Comparison of ENCODE assay signal across 1 cellular context in the genomic region with DNA sequence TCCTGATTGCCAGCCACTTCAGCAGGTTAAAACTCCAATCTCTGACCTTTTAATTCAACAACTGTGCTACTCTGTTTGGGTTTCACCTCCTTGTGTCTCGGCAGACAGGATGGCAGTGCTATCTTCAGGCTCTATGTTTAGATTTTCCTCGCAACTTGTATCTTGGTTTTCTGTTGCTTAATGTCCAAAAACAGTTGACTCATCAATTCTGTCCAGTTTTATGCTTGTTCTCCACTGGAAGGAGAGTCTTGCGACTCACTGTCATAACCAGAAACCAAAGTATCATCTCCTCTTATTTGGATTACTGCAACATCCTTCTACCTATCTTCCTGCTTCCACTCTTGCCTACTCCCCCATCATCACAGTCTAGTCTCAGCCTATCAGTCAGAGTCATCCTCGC.
TF ChIP-seq lines count a peak whose summit lies in the region.

No MANE protein-coding gene starts in this region.

TF ChIP-seq in K562, 482 proteins besides CTCF, POLR2A, EP300 and RAD21 (continued from another document):
- TF ChIP-seq RFX7 (CRISPR knock-in tag; IDR thresholded peaks at IDR 0.05): no peak
- TF ChIP-seq PPARD (CRISPR knock-in tag; IDR thresholded peaks at IDR 0.05): no peak
- TF ChIP-seq, protein P1, sequence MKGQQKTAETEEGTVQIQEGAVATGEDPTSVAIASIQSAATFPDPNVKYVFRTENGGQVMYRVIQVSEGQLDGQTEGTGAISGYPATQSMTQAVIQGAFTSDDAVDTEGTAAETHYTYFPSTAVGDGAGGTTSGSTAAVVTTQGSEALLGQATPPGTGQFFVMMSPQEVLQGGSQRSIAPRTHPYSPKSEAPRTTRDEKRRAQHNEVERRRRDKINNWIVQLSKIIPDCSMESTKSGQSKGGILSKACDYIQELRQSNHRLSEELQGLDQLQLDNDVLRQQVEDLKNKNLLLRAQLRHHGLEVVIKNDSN (CRISPR knock-in tag; IDR thresholded peaks at IDR 0.05): no peak
- peak; percentile 79 for TF ChIP-seq MAFF (IDR thresholded peaks at IDR 0.05; ENCODE audit: low read length)
- TF ChIP-seq CCAR2 (IDR thresholded peaks at IDR 0.05; ENCODE audit: low read depth, low read length): no peak
- TF ChIP-seq, protein P2, sequence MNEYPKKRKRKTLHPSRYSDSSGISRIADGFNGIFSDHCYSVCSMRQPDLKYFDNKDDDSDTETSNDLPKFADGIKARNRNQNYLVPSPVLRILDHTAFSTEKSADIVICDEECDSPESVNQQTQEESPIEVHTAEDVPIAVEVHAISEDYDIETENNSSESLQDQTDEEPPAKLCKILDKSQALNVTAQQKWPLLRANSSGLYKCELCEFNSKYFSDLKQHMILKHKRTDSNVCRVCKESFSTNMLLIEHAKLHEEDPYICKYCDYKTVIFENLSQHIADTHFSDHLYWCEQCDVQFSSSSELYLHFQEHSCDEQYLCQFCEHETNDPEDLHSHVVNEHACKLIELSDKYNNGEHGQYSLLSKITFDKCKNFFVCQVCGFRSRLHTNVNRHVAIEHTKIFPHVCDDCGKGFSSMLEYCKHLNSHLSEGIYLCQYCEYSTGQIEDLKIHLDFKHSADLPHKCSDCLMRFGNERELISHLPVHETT (CRISPR knock-in tag; conservative IDR thresholded peaks at IDR 0.05 in 1 of 2, IDR thresholded peaks at IDR 0.05 in 1 of 2): no peak
- TF ChIP-seq C11orf30 (IDR thresholded peaks at IDR 0.05; ENCODE audit: low read depth): peak; percentile 71
- TF ChIP-seq NR4A1 (CRISPR knock-in tag; IDR thresholded peaks at IDR 0.05): no peak
- no peak for TF ChIP-seq NR4A1 (tag; IDR thresholded peaks at IDR 0.05)
- TF ChIP-seq, protein P3, sequence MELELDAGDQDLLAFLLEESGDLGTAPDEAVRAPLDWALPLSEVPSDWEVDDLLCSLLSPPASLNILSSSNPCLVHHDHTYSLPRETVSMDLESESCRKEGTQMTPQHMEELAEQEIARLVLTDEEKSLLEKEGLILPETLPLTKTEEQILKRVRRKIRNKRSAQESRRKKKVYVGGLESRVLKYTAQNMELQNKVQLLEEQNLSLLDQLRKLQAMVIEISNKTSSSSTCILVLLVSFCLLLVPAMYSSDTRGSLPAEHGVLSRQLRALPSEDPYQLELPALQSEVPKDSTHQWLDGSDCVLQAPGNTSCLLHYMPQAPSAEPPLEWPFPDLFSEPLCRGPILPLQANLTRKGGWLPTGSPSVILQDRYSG (tag; conservative IDR thresholded peaks at IDR 0.05; ENCODE audit: low read depth): no peak
- no peak for TF ChIP-seq ZC3H4 (CRISPR knock-in tag; IDR thresholded peaks at IDR 0.05; ENCODE audit: borderline replicate concordance)
- no peak for TF ChIP-seq TBL1XR1 (IDR thresholded peaks at IDR 0.05; ENCODE audit: low read length in 2 of 2)
- TF ChIP-seq MYBL2 (IDR thresholded peaks at IDR 0.05; ENCODE audit: low read depth): no peak
- TF ChIP-seq MYBL2 (CRISPR knock-in tag; IDR thresholded peaks at IDR 0.05; ENCODE audit: borderline replicate concordance): no peak
- no peak for TF ChIP-seq JUN (IDR thresholded peaks at IDR 0.05; ENCODE audit: borderline replicate concordance, low read depth, low read length)
- no peak for TF ChIP-seq JUN (CRISPR knock-in tag; IDR thresholded peaks at IDR 0.05; ENCODE audit: borderline replicate concordance)
- no peak for TF ChIP-seq ZNF75A (CRISPR knock-in tag; IDR thresholded peaks at IDR 0.05)
- TF ChIP-seq SETDB1 (IDR thresholded peaks at IDR 0.05; ENCODE audit: low read length): no peak
- no peak for TF ChIP-seq TEAD1 (CRISPR knock-in tag; IDR thresholded peaks at IDR 0.05)
- no peak for TF ChIP-seq HOXB6 (CRISPR knock-in tag; IDR thresholded peaks at IDR 0.05; ENCODE audit: borderline replicate concordance)
- TF ChIP-seq, protein P4, sequence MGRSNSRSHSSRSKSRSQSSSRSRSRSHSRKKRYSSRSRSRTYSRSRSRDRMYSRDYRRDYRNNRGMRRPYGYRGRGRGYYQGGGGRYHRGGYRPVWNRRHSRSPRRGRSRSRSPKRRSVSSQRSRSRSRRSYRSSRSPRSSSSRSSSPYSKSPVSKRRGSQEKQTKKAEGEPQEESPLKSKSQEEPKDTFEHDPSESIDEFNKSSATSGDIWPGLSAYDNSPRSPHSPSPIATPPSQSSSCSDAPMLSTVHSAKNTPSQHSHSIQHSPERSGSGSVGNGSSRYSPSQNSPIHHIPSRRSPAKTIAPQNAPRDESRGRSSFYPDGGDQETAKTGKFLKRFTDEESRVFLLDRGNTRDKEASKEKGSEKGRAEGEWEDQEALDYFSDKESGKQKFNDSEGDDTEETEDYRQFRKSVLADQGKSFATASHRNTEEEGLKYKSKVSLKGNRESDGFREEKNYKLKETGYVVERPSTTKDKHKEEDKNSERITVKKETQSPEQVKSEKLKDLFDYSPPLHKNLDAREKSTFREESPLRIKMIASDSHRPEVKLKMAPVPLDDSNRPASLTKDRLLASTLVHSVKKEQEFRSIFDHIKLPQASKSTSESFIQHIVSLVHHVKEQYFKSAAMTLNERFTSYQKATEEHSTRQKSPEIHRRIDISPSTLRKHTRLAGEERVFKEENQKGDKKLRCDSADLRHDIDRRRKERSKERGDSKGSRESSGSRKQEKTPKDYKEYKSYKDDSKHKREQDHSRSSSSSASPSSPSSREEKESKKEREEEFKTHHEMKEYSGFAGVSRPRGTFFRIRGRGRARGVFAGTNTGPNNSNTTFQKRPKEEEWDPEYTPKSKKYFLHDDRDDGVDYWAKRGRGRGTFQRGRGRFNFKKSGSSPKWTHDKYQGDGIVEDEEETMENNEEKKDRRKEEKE (IDR thresholded peaks at IDR 0.05; ENCODE audit: borderline replicate concordance in 1 of 2, control insufficient read depth in 1 of 2, low read depth in 2 of 2, low read length in 1 of 2): no peak
- TF ChIP-seq, protein P5, sequence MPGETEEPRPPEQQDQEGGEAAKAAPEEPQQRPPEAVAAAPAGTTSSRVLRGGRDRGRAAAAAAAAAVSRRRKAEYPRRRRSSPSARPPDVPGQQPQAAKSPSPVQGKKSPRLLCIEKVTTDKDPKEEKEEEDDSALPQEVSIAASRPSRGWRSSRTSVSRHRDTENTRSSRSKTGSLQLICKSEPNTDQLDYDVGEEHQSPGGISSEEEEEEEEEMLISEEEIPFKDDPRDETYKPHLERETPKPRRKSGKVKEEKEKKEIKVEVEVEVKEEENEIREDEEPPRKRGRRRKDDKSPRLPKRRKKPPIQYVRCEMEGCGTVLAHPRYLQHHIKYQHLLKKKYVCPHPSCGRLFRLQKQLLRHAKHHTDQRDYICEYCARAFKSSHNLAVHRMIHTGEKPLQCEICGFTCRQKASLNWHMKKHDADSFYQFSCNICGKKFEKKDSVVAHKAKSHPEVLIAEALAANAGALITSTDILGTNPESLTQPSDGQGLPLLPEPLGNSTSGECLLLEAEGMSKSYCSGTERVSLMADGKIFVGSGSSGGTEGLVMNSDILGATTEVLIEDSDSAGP (CRISPR knock-in tag; IDR thresholded peaks at IDR 0.05): no peak
- TF ChIP-seq MXI1 (IDR thresholded peaks at IDR 0.05; ENCODE audit: low read depth, low read length): no peak
- peak; percentile 74 for TF ChIP-seq MAFG (tag; conservative IDR thresholded peaks at IDR 0.05)
- no peak for TF ChIP-seq POLR2AphosphoS5 (IDR thresholded peaks at IDR 0.05; ENCODE audit: control insufficient read depth, insufficient read depth, low read depth, low read length)
- no peak for TF ChIP-seq SRSF9 (IDR thresholded peaks at IDR 0.05; ENCODE audit: borderline replicate concordance, low read depth, low read length)
- TF ChIP-seq LARP7 (IDR thresholded peaks at IDR 0.05): no peak
- peak; percentile 84 for TF ChIP-seq ZNF316 (IDR thresholded peaks at IDR 0.05)
- TF ChIP-seq, protein P6, sequence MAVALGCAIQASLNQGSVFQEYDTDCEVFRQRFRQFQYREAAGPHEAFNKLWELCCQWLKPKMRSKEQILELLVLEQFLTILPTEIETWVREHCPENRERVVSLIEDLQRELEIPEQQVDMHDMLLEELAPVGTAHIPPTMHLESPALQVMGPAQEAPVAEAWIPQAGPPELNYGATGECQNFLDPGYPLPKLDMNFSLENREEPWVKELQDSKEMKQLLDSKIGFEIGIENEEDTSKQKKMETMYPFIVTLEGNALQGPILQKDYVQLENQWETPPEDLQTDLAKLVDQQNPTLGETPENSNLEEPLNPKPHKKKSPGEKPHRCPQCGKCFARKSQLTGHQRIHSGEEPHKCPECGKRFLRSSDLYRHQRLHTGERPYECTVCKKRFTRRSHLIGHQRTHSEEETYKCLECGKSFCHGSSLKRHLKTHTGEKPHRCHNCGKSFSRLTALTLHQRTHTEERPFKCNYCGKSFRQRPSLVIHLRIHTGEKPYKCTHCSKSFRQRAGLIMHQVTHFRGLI (CRISPR knock-in tag; IDR thresholded peaks at IDR 0.05): no peak
- TF ChIP-seq LCOR (CRISPR knock-in tag; IDR thresholded peaks at IDR 0.05): no peak
